In genomic region chr14:103563089-103563620, GRCh38 we compare ENCODE assay signal across 7 cellular contexts. TPM values are rescaled to one million over a fixed set of nuclear protein-coding genes. Genes with fewer than 3 reads are reported as not detected.
DNase-seq lines count a peak whose midpoint lies in the region; ATAC-seq, FAIRE-seq and TF ChIP-seq lines count a peak whose summit lies in the region.

No MANE protein-coding gene starts in this region.

- CTCF ChIA-PET in GM12878 (lab: Yijun Ruan, JAX) = no interaction called here

- H3K4me1 ChIP-seq in GM12878 (ENCODE audit: control insufficient read depth, insufficient read depth, low read length) (peaks cover 21% of the 10 kb centered on the region), thymus (ENCODE audit: control insufficient read depth, insufficient read depth, low read length) (peaks cover 9% of the 10 kb centered on the region)

- ATAC-seq in GM18858 (IDR thresholded peaks at IDR 0.05; ENCODE audit: unreplicated experiment) (peak; percentile 29), HG02588 (IDR thresholded peaks at IDR 0.05; ENCODE audit: unreplicated experiment) (peak; percentile 27), GM12878 (peak; percentile 63), left lobe of liver (peak; percentile 80)

- H3K4me2 ChIP-seq in GM12878 (ENCODE audit: control insufficient read depth, insufficient read depth) = peak overlapping the region; percentile 88

- peak overlapping the region; percentile 94 for H3K27ac ChIP-seq in GM12878 (ENCODE audit: control insufficient read depth, insufficient read depth)
- peak overlapping the region; percentile 99 for H3K27ac ChIP-seq in thymus (ENCODE audit: low read depth)

- TF ChIP-seq POLR2A in GM12878 (IDR thresholded peaks at IDR 0.05; ENCODE audit: low read depth, low read length) = no peak

- SMC1A ChIA-PET in GM12878 (lab: Charles Lee; ENCODE audit: uncharacterized antibody, unreplicated experiment) = no interaction called here

- TSS peak; percentile 84 for BruUV-seq in GM12878 (replicated peaks; lab: Mats Ljungman, UMichigan)

- in situ Hi-C loops in GM12878 (cut with MboI) = no loop called here

- no peaks in the 10 kb centered on the region for H3K27me3 ChIP-seq in GM12878 (replicated peaks in 1 of 2; ENCODE audit: control insufficient read depth in 2 of 2, insufficient read depth in 2 of 2, low read length in 1 of 2)
- H3K27me3 ChIP-seq in thymus (ENCODE audit: control insufficient read depth, insufficient read depth) = no peaks in the 10 kb centered on the region

- peaks cover 84% of the 10 kb centered on the region for H3K79me2 ChIP-seq in GM12878 (ENCODE audit: control insufficient read depth, insufficient read depth, low read length)

- H3K9me3 ChIP-seq in GM12878 (replicated peaks; ENCODE audit: control insufficient read depth, insufficient read depth, low read length) = no peaks in the 10 kb centered on the region
- no peaks in the 10 kb centered on the region for H3K9me3 ChIP-seq in thymus (ENCODE audit: control insufficient read depth)

- H3K9ac ChIP-seq in GM12878 (ENCODE audit: control insufficient read depth, insufficient read depth, low read length) = peak overlapping the region; percentile 82

- peak overlapping the region; percentile 96 for H2AFZ ChIP-seq in GM12878 (ENCODE audit: control insufficient read depth, low read depth, low read length)

- H3K4me3 ChIP-seq in GM12878 = peak overlapping the region; percentile 97
- H3K4me3 ChIP-seq in thymus (ENCODE audit: low read length) = peak overlapping the region; percentile 93

- RAD21 ChIA-PET in GM12878 (lab: Charles Lee; ENCODE audit: unreplicated experiment) = no interaction called here

- POLR2A ChIA-PET in GM12878 (lab: Charles Lee) = interaction anchor here (1.2 to 1.6 kb wide), 2 partner anchors 36 to 127 kb away, joined by 4 to 5 read pairs; no protein-coding TSS in a partner anchor

- TF ChIP-seq CTCF in GM12878 (IDR thresholded peaks at IDR 0.05 in 2 of 3, conservative IDR thresholded peaks at IDR 0.05 in 1 of 3; ENCODE audit: control insufficient read depth in 2 of 3, extremely low read depth in 1 of 3, insufficient read depth in 1 of 3, low read depth in 3 of 3, low read length in 3 of 3) = no peak

- H3K36me3 ChIP-seq in GM12878 (ENCODE audit: control insufficient read depth in 2 of 2, insufficient read depth in 2 of 2, low read length in 1 of 2) = peaks cover 0 to 14% of the 10 kb centered on the region in 2 experiments; a peak in 3 of 4 replicates
- H3K36me3 ChIP-seq in thymus (ENCODE audit: control insufficient read depth, insufficient read depth) = peaks cover 12% of the 10 kb centered on the region

- no peak for FAIRE-seq in GM12878 (lab: Jason Lieb, UNC)

- H4K20me1 ChIP-seq in GM12878 (ENCODE audit: control insufficient read depth, insufficient read depth) = 0 out of 2 replicates have a peak, but pooled peaks cover 6% of the 10 kb centered on the region

- DNase-seq in NCI-H2196 treated with DMSO at 0.1 percent for 48 hours (lab: John Stamatoyannopoulos, UW; ENCODE audit: unreplicated experiment) = peak; percentile 42
- DNase-seq in GM12878 (ENCODE audit: low read depth, low spot score) = no peak
- no peak for DNase-seq in left lobe of liver (ENCODE audit: low spot score)
- no peak for DNase-seq in activated CD4-positive, CD25-positive, alpha-beta regulatory T cell (lab: John Stamatoyannopoulos, UW)

- intact Hi-C loops in GM12878 (cut with micrococcal nuclease; ENCODE audit: unreplicated experiment) = loop anchor here (5.0 kb wide), 1 partner anchor 69 kb away; no protein-coding TSS in a partner anchor

- WGBS in GM12878 (ENCODE audit: insufficient coverage, insufficient replicate concordance, low lambda C conversion rate, missing lambda C conversion rate) = under 1% methylated on average over 35 of the region's 35 CpGs
- WGBS in thymus = 2% methylated on average over 35 of the region's 35 CpGs

- no peak for TF ChIP-seq RAD21 in GM12878 (IDR thresholded peaks at IDR 0.05; ENCODE audit: insufficient read depth, low read depth, low read length)

- no peak for TF ChIP-seq EP300 in GM12878 (IDR thresholded peaks at IDR 0.05; ENCODE audit: borderline replicate concordance in 1 of 2, control insufficient read depth in 1 of 2, low read depth in 2 of 2, low read length in 2 of 2)

TF ChIP-seq in GM12878, 131 proteins besides CTCF, POLR2A, EP300 and RAD21 (continues in another document):
- TF ChIP-seq HDGF (IDR thresholded peaks at IDR 0.05) = 0 out of 2 replicates have a peak, but pooled peaks have one; percentile 26

RNA-seq across cellular contexts. Expression of gene COA8, which starts 0.4 kb away (rescaled TPM):
- total RNA-seq in GM12878 (2013; cell fraction: nucleolus; rRNA removed) = 21.6 and 28.1 TPM in 2 replicates
- total RNA-seq in GM12878 (2014; rRNA removed) (23.7 and 37.3 TPM in 2 replicates), GM12878 (2014; rRNA removed; fragmentation: Illumina TruSeq; extraction: Trizol) (22.7 and 24.2 TPM in 2 replicates), GM12878 (2021) (29.0 and 34.7 TPM in 2 replicates), left lobe of liver (17.1 TPM)
- 11.5 TPM for polyA plus RNA-seq in GM12878 (2011; ENCODE audit: low read depth)
- polyA plus RNA-seq in GM12878 (2011; rRNA removed) (20.5 and 29.0 TPM in 2 replicates), GM12878 (2014; fragmentation: Illumina TruSeq; extraction: Trizol) (27.4 and 30.6 TPM in 2 replicates), GM12878 (2014; fragmentation: Nextera tagmentation; extraction: Ambion mirVana) (10 to 100 TPM in 1 of 2 experiments, 1 to 10 TPM in 1; 6.1 to 11.3 TPM), GM12878 (2014; rRNA removed) (32.8 and 33.7 TPM in 2 replicates), GM12878 (2016; fragmentation: Nextera tagmentation; extraction: Ambion mirVana) (10 to 100 TPM; 67.6 to 69.5 TPM), thymus (39.2 TPM)
- polyA plus RNA-seq in GM12878 (2011; cell fraction: cytosol; rRNA removed) = 15.1 and 16.3 TPM in 2 replicates
- 7.8 and 9.0 TPM in 2 replicates for polyA plus RNA-seq in GM12878 (2011; cell fraction: nucleus; rRNA removed)
- 34.8 and 40.5 TPM in 2 replicates for polyA plus RNA-seq in GM12878 (2012)
- polyA minus RNA-seq in GM12878 (2011; rRNA and poly(A)+ RNA removed) = 5.6 and 7.1 TPM in 2 replicates
- 2.7 and 3.8 TPM in 2 replicates for polyA minus RNA-seq in GM12878 (2011; cell fraction: cytosol; rRNA and poly(A)+ RNA removed)
- 8.0 and 13.8 TPM in 2 replicates for polyA minus RNA-seq in GM12878 (2011; cell fraction: nucleus; rRNA and poly(A)+ RNA removed)

RNA-seq across cellular contexts. Expression of gene BAG5, which starts 0.7 kb away (rescaled TPM):
- 22.8 and 25.0 TPM in 2 replicates for total RNA-seq in GM12878 (2013; cell fraction: nucleolus; rRNA removed)
- total RNA-seq in GM12878 (2014; rRNA removed) (17.5 and 18.5 TPM in 2 replicates), GM12878 (2014; rRNA removed; fragmentation: Illumina TruSeq; extraction: Trizol) (22.9 and 23.8 TPM in 2 replicates), GM12878 (2021) (21.4 and 22.7 TPM in 2 replicates), left lobe of liver (7.5 TPM)
- 12.5 TPM for polyA plus RNA-seq in GM12878 (2011; ENCODE audit: low read depth)
- polyA plus RNA-seq in GM12878 (2011; rRNA removed) (10.2 and 14.2 TPM in 2 replicates), GM12878 (2014; fragmentation: Illumina TruSeq; extraction: Trizol) (25.9 and 33.9 TPM in 2 replicates), GM12878 (2014; fragmentation: Nextera tagmentation; extraction: Ambion mirVana) (10 to 100 TPM in 1 of 2 experiments, 1 to 10 TPM in 1; 9.9 to 10.9 TPM), GM12878 (2014; rRNA removed) (13.1 and 13.5 TPM in 2 replicates), GM12878 (2016; fragmentation: Nextera tagmentation; extraction: Ambion mirVana) (10 to 100 TPM; 25.7 to 30.5 TPM), thymus (12.5 TPM)
- polyA plus RNA-seq in GM12878 (2011; cell fraction: cytosol; rRNA removed) = 6.2 and 8.1 TPM in 2 replicates
- polyA plus RNA-seq in GM12878 (2011; cell fraction: nucleus; rRNA removed) = 7.8 and 10.2 TPM in 2 replicates
- 12.0 and 13.3 TPM in 2 replicates for polyA plus RNA-seq in GM12878 (2012)
- polyA minus RNA-seq in GM12878 (2011; rRNA and poly(A)+ RNA removed) = 9.0 and 10.8 TPM in 2 replicates
- polyA minus RNA-seq in GM12878 (2011; cell fraction: cytosol; rRNA and poly(A)+ RNA removed) = 6.1 and 6.8 TPM in 2 replicates
- 4.8 and 8.7 TPM in 2 replicates for polyA minus RNA-seq in GM12878 (2011; cell fraction: nucleus; rRNA and poly(A)+ RNA removed)

RNA-seq across cellular contexts. Expression of gene TRMT61A, which starts 34.2 kb away (rescaled TPM):
- 23.5 and 27.2 TPM in 2 replicates for total RNA-seq in GM12878 (2013; cell fraction: nucleolus; rRNA removed)
- 13.5 and 18.2 TPM in 2 replicates for total RNA-seq in GM12878 (2014; rRNA removed)
- 3.7 and 4.7 TPM in 2 replicates for total RNA-seq in GM12878 (2014; rRNA removed; fragmentation: Illumina TruSeq; extraction: Trizol)
- 15.6 and 17.9 TPM in 2 replicates for total RNA-seq in GM12878 (2021)
- 2.0 TPM for polyA plus RNA-seq in GM12878 (2011; ENCODE audit: low read depth)
- polyA plus RNA-seq in GM12878 (2011; rRNA removed) = 2.4 and 5.1 TPM in 2 replicates
- 9.0 and 16.6 TPM in 2 replicates for polyA plus RNA-seq in GM12878 (2011; cell fraction: cytosol; rRNA removed)
- polyA plus RNA-seq in GM12878 (2011; cell fraction: nucleus; rRNA removed) = 49.7 and 52.9 TPM in 2 replicates
- 5.6 and 7.1 TPM in 2 replicates for polyA plus RNA-seq in GM12878 (2012)
- polyA plus RNA-seq in GM12878 (2014; fragmentation: Illumina TruSeq; extraction: Trizol) = 0.46 and 1.4 TPM in 2 replicates
- under 1 TPM; 0.11 to 0.38 TPM for polyA plus RNA-seq in GM12878 (2014; fragmentation: Nextera tagmentation; extraction: Ambion mirVana)
- polyA plus RNA-seq in GM12878 (2014; rRNA removed) = 17.6 and 20.4 TPM in 2 replicates
- 10 to 100 TPM; 19.8 to 21.9 TPM for polyA plus RNA-seq in GM12878 (2016; fragmentation: Nextera tagmentation; extraction: Ambion mirVana)
- polyA minus RNA-seq in GM12878 (2011; rRNA and poly(A)+ RNA removed) = 3.9 and 9.5 TPM in 2 replicates
- 4.0 and 4.1 TPM in 2 replicates for polyA minus RNA-seq in GM12878 (2011; cell fraction: cytosol; rRNA and poly(A)+ RNA removed)
- polyA minus RNA-seq in GM12878 (2011; cell fraction: nucleus; rRNA and poly(A)+ RNA removed) = 15.0 and 25.7 TPM in 2 replicates
- 6.0 TPM for total RNA-seq in left lobe of liver
- 8.6 TPM for polyA plus RNA-seq in thymus

RNA-seq across cellular contexts. Expression of gene CKB, which starts 40.5 kb away (rescaled TPM):
- 5.2 and 8.1 TPM in 2 replicates for total RNA-seq in GM12878 (2013; cell fraction: nucleolus; rRNA removed)
- total RNA-seq in GM12878 (2014; rRNA removed) = 2.0 and 5.2 TPM in 2 replicates
- total RNA-seq in GM12878 (2014; rRNA removed; fragmentation: Illumina TruSeq; extraction: Trizol) = 0.37 and 0.40 TPM in 2 replicates
- 3.6 and 5.5 TPM in 2 replicates for total RNA-seq in GM12878 (2021)
- polyA plus RNA-seq in GM12878 (2011; ENCODE audit: low read depth) = 4.6 TPM
- 4.9 and 6.1 TPM in 2 replicates for polyA plus RNA-seq in GM12878 (2011; rRNA removed)
- polyA plus RNA-seq in GM12878 (2011; cell fraction: cytosol; rRNA removed) = 8.2 and 14.3 TPM in 2 replicates
- 21.1 and 21.6 TPM in 2 replicates for polyA plus RNA-seq in GM12878 (2011; cell fraction: nucleus; rRNA removed)
- 8.6 and 8.9 TPM in 2 replicates for polyA plus RNA-seq in GM12878 (2012)
- polyA plus RNA-seq in GM12878 (2014; fragmentation: Illumina TruSeq; extraction: Trizol) = 0.46 TPM in 1 of 2 replicates, not detected in the other
- polyA plus RNA-seq in GM12878 (2014; fragmentation: Nextera tagmentation; extraction: Ambion mirVana) = under 1 TPM; 0.48 to 0.90 TPM
- polyA plus RNA-seq in GM12878 (2014; rRNA removed) = 2.8 and 9.0 TPM in 2 replicates
- polyA plus RNA-seq in GM12878 (2016; fragmentation: Nextera tagmentation; extraction: Ambion mirVana) = 1 to 10 TPM; 2.6 to 3.3 TPM
- polyA minus RNA-seq in GM12878 (2011; rRNA and poly(A)+ RNA removed) = 2.3 and 12.2 TPM in 2 replicates
- polyA minus RNA-seq in GM12878 (2011; cell fraction: cytosol; rRNA and poly(A)+ RNA removed) = 5.2 and 7.7 TPM in 2 replicates
- 1.7 and 4.3 TPM in 2 replicates for polyA minus RNA-seq in GM12878 (2011; cell fraction: nucleus; rRNA and poly(A)+ RNA removed)
- total RNA-seq in left lobe of liver = 10.2 TPM
- polyA plus RNA-seq in thymus = 37.9 TPM

Comparison
In these comparisons a context has a peak if more than half of its experiments do, and no peak if none do; other contexts are left out.
1. ATAC-seq: peak in every context shown above with its lines; median percentile 80 in left lobe of liver; 63 in GM12878; 29 in GM18858; 27 in HG02588.